ENCODE assay signal across 1 cellular context in genomic region chr7:44847920-44848634, GRCh38.
TF ChIP-seq lines count a peak whose summit lies in the region.

Gene H2AZ2, minus strand, starts transcription at chr7:44848087. Its CDS starts 116 bp downstream, at chr7:44847971.

TF ChIP-seq in HepG2, 621 proteins besides CTCF, POLR2A, EP300 and RAD21 (continued from another document and continues in another):
- no peak for TF ChIP-seq KIAA2018 (CRISPR knock-in tag; IDR thresholded peaks at IDR 0.05; ENCODE audit: borderline replicate concordance)
- 0 out of 2 replicates have a peak, but pooled peaks have one; percentile 45 for TF ChIP-seq ZNF263 (CRISPR knock-in tag; IDR thresholded peaks at IDR 0.05)
- peak; percentile 52; the same call in 1 of the 2 replicates for TF ChIP-seq HDAC1 (CRISPR knock-in tag; IDR thresholded peaks at IDR 0.05)
- TF ChIP-seq ZNF607 (CRISPR knock-in tag; IDR thresholded peaks at IDR 0.05; ENCODE audit: borderline replicate concordance) = peak; percentile 72; the same call in 1 of the 2 replicates
- peak; percentile 63; the same call in 1 of the 2 replicates for TF ChIP-seq FOXK1 (CRISPR knock-in tag; IDR thresholded peaks at IDR 0.05; ENCODE audit: borderline replicate concordance, low read depth)
- TF ChIP-seq CENPT (CRISPR knock-in tag; IDR thresholded peaks at IDR 0.05; ENCODE audit: low read depth) = no peak
- TF ChIP-seq NAIF1 (CRISPR knock-in tag; IDR thresholded peaks at IDR 0.05; ENCODE audit: borderline replicate concordance) = 0 out of 2 replicates have a peak, but pooled peaks have one; percentile 52
- peak; percentile 33; the same call in 1 of the 2 replicates for TF ChIP-seq ZNF124 (CRISPR knock-in tag; IDR thresholded peaks at IDR 0.05)
- TF ChIP-seq ZNF792 (CRISPR knock-in tag; IDR thresholded peaks at IDR 0.05) = peak; percentile 50; the same call in 1 of the 2 replicates
- TF ChIP-seq KDM2A (CRISPR knock-in tag; IDR thresholded peaks at IDR 0.05; ENCODE audit: borderline replicate concordance, low read depth) = peak; percentile 66
- TF ChIP-seq HNF1B (CRISPR knock-in tag; IDR thresholded peaks at IDR 0.05) = peak; percentile 76
- peak; percentile 96 for TF ChIP-seq TFDP1 (CRISPR knock-in tag; IDR thresholded peaks at IDR 0.05; ENCODE audit: borderline replicate concordance)
- peak; percentile 74 for TF ChIP-seq SP5 (CRISPR knock-in tag; IDR thresholded peaks at IDR 0.05; ENCODE audit: borderline replicate concordance, low read depth)
- TF ChIP-seq ZFP82 (CRISPR knock-in tag; IDR thresholded peaks at IDR 0.05; ENCODE audit: borderline replicate concordance) = peak; percentile 44; the same call in 1 of the 2 replicates
- TF ChIP-seq ZNF704 (CRISPR knock-in tag; IDR thresholded peaks at IDR 0.05; ENCODE audit: borderline replicate concordance) = 0 out of 2 replicates have a peak, but pooled peaks have one; percentile 60
- TF ChIP-seq SOX6 (IDR thresholded peaks at IDR 0.05) = no peak
- peak; percentile 59 for TF ChIP-seq SOX6 (CRISPR knock-in tag; IDR thresholded peaks at IDR 0.05)
- TF ChIP-seq ZSCAN31 (CRISPR knock-in tag; IDR thresholded peaks at IDR 0.05; ENCODE audit: low read depth) = no peak; the same call in 1 of the 2 replicates
- TF ChIP-seq RBM39 (IDR thresholded peaks at IDR 0.05; ENCODE audit: low read depth, low read length, poor library complexity, severe bottlenecking) = no peak
- peak; percentile 71; the same call in 1 of the 2 replicates for TF ChIP-seq RFXANK (CRISPR knock-in tag; IDR thresholded peaks at IDR 0.05)
- 0 out of 2 replicates have a peak, but pooled peaks have one; percentile 37 for TF ChIP-seq KLF6 (CRISPR knock-in tag; IDR thresholded peaks at IDR 0.05)
- TF ChIP-seq NFATC3 (CRISPR knock-in tag; IDR thresholded peaks at IDR 0.05) = no peak
- TF ChIP-seq ZNF784 (CRISPR knock-in tag; IDR thresholded peaks at IDR 0.05; ENCODE audit: borderline replicate concordance) = peak; percentile 44; the same call in 1 of the 2 replicates
- no peak for TF ChIP-seq ZNF484 (CRISPR knock-in tag; IDR thresholded peaks at IDR 0.05; ENCODE audit: borderline replicate concordance, low read depth)
- TF ChIP-seq NCOR1 (IDR thresholded peaks at IDR 0.05; ENCODE audit: borderline replicate concordance, low read length) = peak; percentile 54; the same call in 1 of the 2 replicates
- peak; percentile 77; the same call in 1 of the 2 replicates for TF ChIP-seq MXD3 (CRISPR knock-in tag; IDR thresholded peaks at IDR 0.05)
- TF ChIP-seq MTA1 (CRISPR knock-in tag; IDR thresholded peaks at IDR 0.05; ENCODE audit: borderline replicate concordance) = 0 out of 2 replicates have a peak, but pooled peaks have one; percentile 8
- TF ChIP-seq ZNF597 (CRISPR knock-in tag; IDR thresholded peaks at IDR 0.05) = no peak
- 0 out of 2 replicates have a peak, but pooled peaks have one; percentile 16 for TF ChIP-seq ZNF616 (CRISPR knock-in tag; IDR thresholded peaks at IDR 0.05; ENCODE audit: low read depth)
- TF ChIP-seq GRHL1 (CRISPR knock-in tag; conservative IDR thresholded peaks at IDR 0.05) = no peak
- TF ChIP-seq NFRKB (IDR thresholded peaks at IDR 0.05) = no peak
